Comparison of ENCODE assay signal across 8 cellular contexts in the genomic region with DNA sequence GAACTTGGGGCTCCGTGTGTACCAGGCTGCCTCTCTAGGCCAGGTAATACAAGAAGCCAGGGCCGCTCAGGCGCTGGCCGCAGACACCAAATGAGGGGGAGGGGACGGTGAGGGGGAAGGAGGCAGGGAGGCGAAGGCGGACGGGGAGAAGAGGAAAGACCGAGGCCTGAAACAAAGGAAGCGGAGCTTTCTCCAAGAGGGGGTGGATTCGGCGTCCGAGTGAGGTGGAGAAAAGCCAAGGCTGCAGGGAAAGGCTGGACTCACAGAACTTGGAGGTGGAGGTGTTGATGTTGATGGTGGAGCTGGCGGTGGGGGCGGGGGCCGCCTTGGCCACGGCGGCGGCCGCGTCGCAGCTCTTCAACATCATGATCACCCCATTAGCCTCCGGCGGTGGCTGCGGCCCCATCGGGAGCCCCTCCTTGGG. TPM values are rescaled to one million over a fixed set of nuclear protein-coding genes. Genes with fewer than 3 reads are reported as not detected.
DNase-seq lines count a peak whose midpoint lies in the region; ATAC-seq and TF ChIP-seq lines count a peak whose summit lies in the region.

No MANE protein-coding gene starts in this region.

- H3K27ac ChIP-seq in OCI-LY3 (ENCODE audit: low read length) = peak overlapping the region; percentile 58; the same call in 1 of the 2 replicates

- no peaks in the 10 kb centered on the region for H3K27me3 ChIP-seq in OCI-LY3 (ENCODE audit: low read depth, low read length)

- CTCF ChIA-PET in activated naive CD4-positive, alpha-beta T cell treated with anti-CD3 and anti-CD28 coated beads, Interleukin-2, amount 10 ng/mL, durations not matched to agents 7 days and 5 days (lab: Charles Lee) = interaction anchor here (1.0 to 1.8 kb wide), 4 partner anchors 15 to 25 kb away, joined by 4 to 5 read pairs (median 4); no protein-coding TSS in a partner anchor

- H3K27ac Mint-ChIP-seq in activated naive CD4-positive, alpha-beta T cell treated with anti-CD3 and anti-CD28 coated beads, Interleukin-2, amount 10 ng/mL, durations not matched to agents 7 days and 5 days = peak overlapping the region; percentile 85
- peak overlapping the region; percentile 97 for H3K27ac Mint-ChIP-seq in glutamatergic neuron (ENCODE audit: unreplicated experiment)
- H3K27ac Mint-ChIP-seq in osteocyte (ENCODE audit: unreplicated experiment) = peak overlapping the region; percentile 91

- peaks cover 10% of the 10 kb centered on the region for H3K36me3 Mint-ChIP-seq in activated naive CD4-positive, alpha-beta T cell treated with anti-CD3 and anti-CD28 coated beads, Interleukin-2, amount 10 ng/mL, durations not matched to agents 7 days and 5 days
- H3K36me3 Mint-ChIP-seq in glutamatergic neuron (ENCODE audit: unreplicated experiment) = no peaks in the 10 kb centered on the region
- no peaks in the 10 kb centered on the region for H3K36me3 Mint-ChIP-seq in osteocyte (ENCODE audit: unreplicated experiment)

- peak; percentile 57 for DNase-seq in NK-92 treated with Interleukin-12 subunit alpha and Interleukin-12 subunit beta, amount 100 ng/mL, for 24 hours (lab: John Stamatoyannopoulos, UW)
- DNase-seq in NK-92 (lab: John Stamatoyannopoulos, UW; ENCODE audit: unreplicated experiment) = no peak
- DNase-seq in activated naive CD4-positive, alpha-beta T cell treated with anti-CD3 and anti-CD28 coated beads, Interleukin-2, amount 10 ng/mL, durations not matched to agents 7 days and 5 days = peak; percentile 52
- DNase-seq in glutamatergic neuron = peak; percentile 75
- no peak for DNase-seq in osteocyte (ENCODE audit: extremely low spot score, unreplicated experiment)
- DNase-seq in NCI-H510A treated with DMSO at 0.1 percent for 48 hours (lab: John Stamatoyannopoulos, UW) = no peak

- H3K36me3 ChIP-seq in OCI-LY3 (replicated peaks; ENCODE audit: low read depth, low read length) = no peaks in the 10 kb centered on the region

- H3K9me3 ChIP-seq in OCI-LY3 (ENCODE audit: insufficient read depth, low read length) = no peaks in the 10 kb centered on the region

- H3K4me3 ChIP-seq in OCI-LY3 (ENCODE audit: low read length) = peak overlapping the region; percentile 97

- H3K79me2 ChIP-seq in OCI-LY3 (ENCODE audit: low read length) = peaks cover 55% of the 10 kb centered on the region

- peaks cover 27% of the 10 kb centered on the region for H4K20me1 ChIP-seq in OCI-LY3 (ENCODE audit: insufficient read depth, low read length)

- H3K4me3 Mint-ChIP-seq in activated naive CD4-positive, alpha-beta T cell treated with anti-CD3 and anti-CD28 coated beads, Interleukin-2, amount 10 ng/mL, durations not matched to agents 7 days and 5 days = peak overlapping the region; percentile 93
- peak overlapping the region; percentile 90 for H3K4me3 Mint-ChIP-seq in glutamatergic neuron (ENCODE audit: unreplicated experiment)
- peak overlapping the region; percentile 95 for H3K4me3 Mint-ChIP-seq in osteocyte (ENCODE audit: unreplicated experiment)

- H3K9ac ChIP-seq in OCI-LY3 (ENCODE audit: low read length) = peak overlapping the region; percentile 84

- ATAC-seq in HG02943 (IDR thresholded peaks at IDR 0.05; ENCODE audit: low read depth, unreplicated experiment) = peak; percentile 12

- no peaks in the 10 kb centered on the region for H3K9me3 Mint-ChIP-seq in activated naive CD4-positive, alpha-beta T cell treated with anti-CD3 and anti-CD28 coated beads, Interleukin-2, amount 10 ng/mL, durations not matched to agents 7 days and 5 days
- H3K9me3 Mint-ChIP-seq in glutamatergic neuron (ENCODE audit: unreplicated experiment) (peaks cover 5% of the 10 kb centered on the region), osteocyte (ENCODE audit: unreplicated experiment) (no peaks in the 10 kb centered on the region)

- peaks cover 19% of the 10 kb centered on the region for H3K27me3 Mint-ChIP-seq in activated naive CD4-positive, alpha-beta T cell treated with anti-CD3 and anti-CD28 coated beads, Interleukin-2, amount 10 ng/mL, durations not matched to agents 7 days and 5 days
- H3K27me3 Mint-ChIP-seq in glutamatergic neuron (ENCODE audit: unreplicated experiment) (peaks cover 6% of the 10 kb centered on the region), osteocyte (ENCODE audit: unreplicated experiment) (peaks cover 8% of the 10 kb centered on the region)

- peak overlapping the region; percentile 89 for H3K4me2 ChIP-seq in OCI-LY3 (ENCODE audit: low read length)

- H3K4me1 ChIP-seq in OCI-LY3 (ENCODE audit: low read length) = peaks cover 14% of the 10 kb centered on the region

- TF ChIP-seq CTCF in OCI-LY3 (IDR thresholded peaks at IDR 0.05; ENCODE audit: low read depth, low read length) (no peak), glutamatergic neuron (IDR thresholded peaks at IDR 0.05; ENCODE audit: partially characterized antibody, unreplicated experiment) (no peak), osteocyte (IDR thresholded peaks at IDR 0.05) (no peak)

- peaks cover 32% of the 10 kb centered on the region for H3K4me1 Mint-ChIP-seq in activated naive CD4-positive, alpha-beta T cell treated with anti-CD3 and anti-CD28 coated beads, Interleukin-2, amount 10 ng/mL, durations not matched to agents 7 days and 5 days
- H3K4me1 Mint-ChIP-seq in glutamatergic neuron (ENCODE audit: low read depth, unreplicated experiment) = peaks cover 17% of the 10 kb centered on the region
- H3K4me1 Mint-ChIP-seq in osteocyte (ENCODE audit: unreplicated experiment) = peaks cover 24% of the 10 kb centered on the region

- peak overlapping the region; percentile 72; the same call in 1 of the 2 replicates for H2AFZ ChIP-seq in OCI-LY3 (ENCODE audit: low read depth, low read length)

RNA-seq across cellular contexts. Expression of a gene that starts 0.6 kb away (rescaled TPM):
- 64.5 TPM for total RNA-seq in glutamatergic neuron (ENCODE audit: unreplicated experiment)
- 34.0 and 37.5 TPM in 2 replicates for total RNA-seq in osteocyte

Comparison
In these comparisons a context has a peak if more than half of its experiments do, and no peak if none do; other contexts are left out.
1. DNase-seq: peak in NK-92 treated with Interleukin-12 subunit alpha and Interleukin-12 subunit beta, amount 100 ng/mL, for 24 hours (single experiment), activated naive CD4-positive, alpha-beta T cell treated with anti-CD3 and anti-CD28 coated beads, Interleukin-2, amount 10 ng/mL, durations not matched to agents 7 days and 5 days (single experiment) and glutamatergic neuron (single experiment); none in NK-92 (single experiment), osteocyte (single experiment) and NCI-H510A treated with DMSO at 0.1 percent for 48 hours (single experiment).
2. Peak in every context shown above with its lines, with median percentiles within 50 percentile points of each other: H3K27ac Mint-ChIP-seq and H3K4me3 Mint-ChIP-seq.